Comparison of ENCODE assay signal across 30 cellular contexts in the genomic region with DNA sequence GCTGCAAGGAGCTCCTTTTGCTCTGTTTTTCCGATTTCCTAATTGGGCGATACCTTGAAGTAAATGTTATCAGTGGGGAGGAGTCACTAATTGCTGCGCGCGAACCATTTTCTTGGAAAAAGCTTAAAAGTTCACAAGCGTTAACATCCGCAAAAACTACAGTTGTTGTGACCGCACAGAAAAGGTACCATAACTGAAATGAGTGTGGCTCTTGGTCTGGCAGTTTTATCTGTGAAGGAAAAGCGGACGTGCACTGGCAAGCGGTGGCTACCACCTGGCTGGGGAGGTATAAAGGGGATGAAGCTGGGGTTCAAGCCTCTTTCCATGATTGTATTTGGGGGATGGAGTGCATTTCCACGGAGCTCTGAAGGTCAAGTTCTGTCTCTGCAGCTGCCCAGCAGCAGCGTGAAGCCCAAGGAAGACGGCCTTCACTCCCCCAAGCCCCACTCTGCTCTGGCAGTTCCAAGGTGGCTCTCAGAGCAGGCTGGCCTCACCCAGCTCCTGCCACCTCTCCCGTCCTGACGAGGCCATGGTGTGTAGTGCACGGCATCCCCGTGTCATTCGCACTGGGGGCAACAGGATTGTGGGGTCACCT. TPM values are rescaled to one million over a fixed set of nuclear protein-coding genes. Genes with fewer than 3 reads are reported as not detected.
"Had no signal": no experiment of that assay in that cellular context is flagged by ENCODE, and none has a peak within 500 bp of the region (broad histone marks: within the 10 kb centered on the region; RNA-seq: fewer than 3 reads in every experiment).

No MANE protein-coding gene starts in this region.

- H3K9me3 ChIP-seq: gastrocnemius medialis, lower lobe of right lung, testis had no signal

- H3K27ac ChIP-seq: epithelial cell of prostate, esophagus muscularis mucosa, gastrocnemius medialis, left ventricle myocardium inferior, lower lobe of right lung, spleen, testis, tibial nerve had no signal

- H3K4me1 ChIP-seq: gastrocnemius medialis, left ventricle myocardium inferior, testis had no signal

- DNase-seq: effector memory CD4-positive, alpha-beta T cell; gastrocnemius medialis; glutamatergic neuron; immature natural killer cell; left cardiac atrium; left ventricle myocardium inferior; lower lobe of right lung; mesendoderm; naive thymus-derived CD4-positive, alpha-beta T cell; nephron progenitor cell; posterior cingulate gyrus; spleen; stimulated activated CD4-positive, alpha-beta T cell treated with anti-CD3 and anti-CD28 coated beads, Interleukin-15, amount 100 ng/mL, for 24 hours; stimulated activated CD4-positive, alpha-beta T cell treated with anti-CD3 and anti-CD28 coated beads, Interleukin-1b, Interleukin-23, amount 100 ng/mL, for 48 hours; stimulated activated CD4-positive, alpha-beta T cell treated with anti-CD3 and anti-CD28 coated beads, Interleukin-4, amount 100 ng/mL, for 24 hours; stimulated activated naive B cell treated with anti-CD40 and anti-IgM and Interleukin-4, amounts not matched to agents 10 μg/mL and 1 μg/mL and 100 μg/mL, for 72 hours; stimulated activated naive CD8-positive, alpha-beta T cell treated with anti-CD3 and anti-CD28 coated beads, Interleukin-15, amount 100 ng/mL, for 72 hours; testis had no signal

- H3K36me3 ChIP-seq: esophagus muscularis mucosa, gastrocnemius medialis, left ventricle myocardium inferior, lower lobe of right lung, spleen, tibial nerve had no signal

- H3K27me3 ChIP-seq: testis had no signal

- ATAC-seq: gastrocnemius medialis; left cardiac atrium; lower lobe of right lung; naive thymus-derived CD4-positive, alpha-beta T cell; sciatic nerve; stimulated activated naive B cell treated with anti-CD40 and anti-IgM and Interleukin-4, amounts not matched to agents 10 μg/mL and 1 μg/mL and 100 μg/mL, for 72 hours; stimulated activated naive CD8-positive, alpha-beta T cell treated with anti-CD3 and anti-CD28 coated beads, Interleukin-15, amount 100 ng/mL, for 72 hours had no signal

- H3K4me3 ChIP-seq: esophagus muscularis mucosa, gastrocnemius medialis, left ventricle myocardium inferior, lower lobe of right lung, spleen, testis, tibial nerve had no signal

RNA-seq across cellular contexts. Expression of a gene that starts 27.5 kb away (rescaled TPM):
- total RNA-seq: mononuclear cell; naive thymus-derived CD4-positive, alpha-beta T cell had no signal
- polyA plus RNA-seq: keratinocyte; naive thymus-derived CD4-positive, alpha-beta T cell had no signal

RNA-seq across cellular contexts. Expression of a gene that starts 32.0 kb away (rescaled TPM):
- total RNA-seq: osteocyte, pulmonary artery endothelial cell, tibial nerve had no signal
- polyA plus RNA-seq: keratinocyte had no signal

RNA-seq across cellular contexts. Expression of a gene that starts 53.3 kb away (rescaled TPM):
- total RNA-seq: skeletal muscle tissue had no signal
- polyA plus RNA-seq: naive thymus-derived CD4-positive, alpha-beta T cell had no signal

RNA-seq across cellular contexts. Expression of a gene that starts 59.2 kb away (rescaled TPM):
- total RNA-seq: esophagus muscularis mucosa; fibroblast of villous mesenchyme; gastrocnemius medialis; left cardiac atrium; left ventricle myocardium inferior; lower lobe of right lung; mononuclear cell; naive thymus-derived CD4-positive, alpha-beta T cell; osteocyte; pulmonary artery endothelial cell; sciatic nerve; skeletal muscle tissue; spleen; subcutaneous adipose tissue; tibial nerve; urinary bladder had no signal
- polyA plus RNA-seq: immature natural killer cell; keratinocyte; naive thymus-derived CD4-positive, alpha-beta T cell; spleen; urinary bladder had no signal
